Comparison of ENCODE assay signal across 1 cellular context in the genomic region with DNA sequence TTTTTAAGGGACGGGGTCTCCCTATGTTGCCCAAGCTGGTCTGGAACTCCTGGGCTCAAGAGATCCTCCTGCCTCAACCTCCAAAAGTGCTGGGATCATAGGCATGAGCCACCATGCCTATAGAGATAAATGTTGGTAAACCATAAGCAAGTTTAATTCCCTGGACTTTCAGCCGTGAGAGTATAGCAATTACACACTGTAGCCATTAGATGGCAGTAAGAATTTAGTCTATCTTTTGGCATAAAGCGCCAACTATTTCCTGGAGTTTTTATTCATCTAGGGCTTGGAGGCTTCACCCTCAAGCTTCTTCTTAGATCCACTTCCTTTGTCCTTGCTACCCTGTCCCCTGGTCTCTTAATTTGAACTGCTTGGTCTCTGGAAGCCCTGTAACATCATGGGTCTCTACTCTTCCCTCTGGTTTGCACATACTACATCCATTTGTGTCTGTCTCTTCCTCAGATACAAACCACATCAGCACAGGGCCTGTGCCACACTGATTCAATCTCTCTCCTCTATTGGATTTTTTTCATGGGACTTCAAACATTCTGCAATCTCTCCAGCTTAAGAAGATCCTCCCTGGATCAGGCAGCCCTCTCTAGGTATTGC.
TF ChIP-seq lines count a peak whose summit lies in the region.

No MANE protein-coding gene starts in this region.

TF ChIP-seq in K562, 482 proteins besides CTCF, POLR2A, EP300 and RAD21 (continued from another document):
- TF ChIP-seq ZBTB33 (CRISPR knock-in tag; IDR thresholded peaks at IDR 0.05): no peak
